7 cellular contexts compared by ENCODE assay signal in genomic region chr4:44070843-44071242, GRCh38.
"Had no signal": no experiment of that assay in that cellular context is flagged by ENCODE, and none has a peak within 500 bp of the region (broad histone marks: within the 10 kb centered on the region; RNA-seq: fewer than 3 reads in every experiment).

No MANE protein-coding gene starts in this region.

- H3K4me2 ChIP-seq: GM23338 had no signal

- H3K27ac Mint-ChIP-seq: GM23338, H9, IgD-negative memory B cell had no signal

- DNase-seq: H9, HCEC 1CT, KBM-7 had no signal

- H3K36me3 Mint-ChIP-seq: IgD-negative memory B cell had no signal

- H3K27ac ChIP-seq: HL-60 had no signal

- H3K27me3 Mint-ChIP-seq: IgD-negative memory B cell had no signal

- H3K4me3 Mint-ChIP-seq: GM23338, H9, IgD-negative memory B cell had no signal

- ATAC-seq: GM23338, HepG2 had no signal

- H2AFZ ChIP-seq: GM23338 had no signal

- H3K4me3 ChIP-seq: GM23338 had no signal

- H3K4me1 Mint-ChIP-seq: GM23338, H9, IgD-negative memory B cell had no signal
